7 cellular contexts compared by ENCODE assay signal in genomic region chr10:48160163-48160562, GRCh38.
DNase-seq lines count a peak whose midpoint lies in the region.

No MANE protein-coding gene starts in this region.

- DNase-seq in DMS 273 treated with DMSO at 0.1 percent for 48 hours (lab: John Stamatoyannopoulos, UW) (peak; percentile 29), NCI-H1694 treated with DMSO at 0.1 percent for 48 hours (lab: John Stamatoyannopoulos, UW) (peak; percentile 9), NCI-H524 (lab: John Stamatoyannopoulos, UW) (peak; percentile 27 to 49), NCI-H82 (lab: John Stamatoyannopoulos, UW) (peak; percentile 14), cerebellum (ENCODE audit: low spot score) (peak; percentile 50), inferior parietal cortex (ENCODE audit: extremely low spot score) (peak; percentile 15), superior temporal gyrus (ENCODE audit: extremely low spot score) (peak; percentile 28)

Comparison
In these comparisons a context has a peak if more than half of its experiments do, and no peak if none do; other contexts are left out.
1. Peak in every context shown above with its lines: DNase-seq.